In the genomic region with DNA sequence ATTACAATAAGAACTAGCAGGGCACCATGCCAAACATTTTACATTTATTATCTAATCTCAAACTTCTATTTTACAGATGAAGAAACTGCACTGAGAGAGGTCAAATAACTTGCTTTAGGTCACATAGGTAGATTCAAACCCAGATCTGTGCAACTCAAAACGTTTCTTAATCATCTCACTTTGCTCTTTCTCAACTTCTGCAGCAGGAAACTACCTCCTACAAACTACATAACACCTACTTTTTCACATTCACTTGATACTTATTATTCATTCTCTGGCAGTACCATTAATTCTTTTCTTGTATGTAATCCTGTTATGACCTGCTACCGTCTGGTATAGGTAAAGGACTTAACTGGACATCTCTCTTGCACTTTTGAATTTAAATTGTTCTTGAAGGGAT, we compare ENCODE assay signal across 20 cellular contexts. TPM values are rescaled to one million over a fixed set of nuclear protein-coding genes. Genes with fewer than 3 reads are reported as not detected.
DNase-seq lines count a peak whose midpoint lies in the region; ATAC-seq and TF ChIP-seq lines count a peak whose summit lies in the region.
"Had no signal": no experiment of that assay in that cellular context is flagged by ENCODE, and none has a peak within 500 bp of the region (broad histone marks: within the 10 kb centered on the region; RNA-seq: fewer than 3 reads in every experiment).

No MANE protein-coding gene starts in this region.

- POLR2A ChIA-PET in SK-N-SH (lab: Yijun Ruan, JAX): no interaction called here
- POLR2A ChIA-PET in PC-3 (lab: Charles Lee; ENCODE audit: unreplicated experiment): no interaction called here

- no peaks in the 10 kb centered on the region for H3K27me3 ChIP-seq in SK-N-SH (ENCODE audit: insufficient read depth)
- H3K27me3 ChIP-seq in PC-3 (ENCODE audit: low read length): no peaks in the 10 kb centered on the region
- no peaks in the 10 kb centered on the region for H3K27me3 ChIP-seq in osteoblast (ENCODE audit: insufficient read depth, low read length)

- intact Hi-C loops in PC-3 (cut with micrococcal nuclease): loop anchor here (5.0 kb wide), 2 partner anchors 71 to 256 kb away; a partner anchor contains a TSS

- peaks cover 2 to 9% of the 10 kb centered on the region in 2 experiments for H3K36me3 ChIP-seq in SK-N-SH (replicated peaks in 1 of 2; ENCODE audit: control insufficient read depth in 1 of 2, insufficient read depth in 2 of 2, low read length in 1 of 2)
- H3K36me3 ChIP-seq in PC-3 (ENCODE audit: low read depth, low read length): no peaks in the 10 kb centered on the region
- H3K36me3 ChIP-seq in osteoblast (ENCODE audit: insufficient read depth, low read length): peaks cover 33% of the 10 kb centered on the region

- H3K9ac ChIP-seq in SK-N-SH: peak overlapping the region; percentile 59; the same call in 1 of the 2 replicates
- H3K9ac ChIP-seq in PC-3 (ENCODE audit: low read length): no peak overlapping the region

- H3K4me1 ChIP-seq in SK-N-SH (ENCODE audit: control insufficient read depth in 1 of 2, insufficient read depth in 2 of 2, low read depth in 1 of 2, low read length in 1 of 2): peaks cover 16 to 64% of the 10 kb centered on the region in 2 experiments
- peaks cover 82% of the 10 kb centered on the region for H3K4me1 ChIP-seq in PC-3 (ENCODE audit: insufficient read depth, low read length)
- peaks cover 89% of the 10 kb centered on the region for H3K4me1 ChIP-seq in osteoblast (ENCODE audit: insufficient read depth, low read length)

- ATAC-seq in SK-N-SH treated with all-trans-retinoic acid at 6 μM for 48 hours (no peak), PC-3 (no peak), HG03280 (IDR thresholded peaks at IDR 0.05; ENCODE audit: unreplicated experiment) (no peak)

- no peak for DNase-seq in SK-N-SH
- DNase-seq in PC-3: no peak
- no peak for DNase-seq in epithelial cell of prostate (ENCODE audit: low read depth, low spot score)
- DNase-seq in osteoblast (ENCODE audit: insufficient read length, low spot score, missing footprints): no peak
- no peak for DNase-seq in NK-92 treated with Interleukin-12 subunit alpha and Interleukin-12 subunit beta, amount 100 ng/mL, for 24 hours (lab: John Stamatoyannopoulos, UW)
- no peak for DNase-seq in T1000 (lab: John Stamatoyannopoulos, UW)
- DNase-seq: EL, KBM-7, MM.1S, NCI-H1048, NCI-H1436 treated with DMSO at 0.1 percent for 48 hours, NCI-H1930, NCI-H2227 treated with DMSO at 0.1 percent for 48 hours, NCI-H510A treated with DMSO at 0.1 percent for 48 hours, NCI-H748 treated with DMSO at 0.1 percent for 48 hours, OCI-M1, SHP77 treated with DMSO at 0.1 percent for 48 hours had no signal

- H3F3A ChIP-seq in SK-N-SH (replicated peaks; ENCODE audit: insufficient read depth) (peaks cover 80% of the 10 kb centered on the region), PC-3 (ENCODE audit: low read length, unreplicated experiment) (peaks cover 7% of the 10 kb centered on the region)

- no peak for TF ChIP-seq RAD21 in SK-N-SH (IDR thresholded peaks at IDR 0.05; ENCODE audit: low read length)

- CTCF ChIA-PET in SK-N-SH (lab: Yijun Ruan, JAX): interaction anchor here (0.6 to 1.5 kb wide), 2 partner anchors 18 to 132 kb away, joined by 3 to 4 read pairs; no protein-coding TSS in a partner anchor
- CTCF ChIA-PET in PC-3 (lab: Charles Lee): no interaction called here

- H3K4me2 ChIP-seq in SK-N-SH: no peak overlapping the region
- H3K4me2 ChIP-seq in PC-3 (ENCODE audit: low read length): peak overlapping the region; percentile 24
- no peak overlapping the region for H3K4me2 ChIP-seq in osteoblast (ENCODE audit: insufficient read depth, low read length)

- no peak for TF ChIP-seq EP300 in SK-N-SH (IDR thresholded peaks at IDR 0.05; ENCODE audit: borderline replicate concordance in 1 of 2, low read depth in 1 of 2, low read length in 1 of 2)

- H3K4me3 ChIP-seq in SK-N-SH (ENCODE audit: low read depth in 2 of 2, low read length in 1 of 2): no peak overlapping the region
- no peak overlapping the region for H3K4me3 ChIP-seq in PC-3 (ENCODE audit: low read length)
- no peak overlapping the region for H3K4me3 ChIP-seq in osteoblast (ENCODE audit: insufficient read depth, low read length)

- no peaks in the 10 kb centered on the region for H4K20me1 ChIP-seq in SK-N-SH (ENCODE audit: insufficient read depth)
- H4K20me1 ChIP-seq in PC-3 (ENCODE audit: low read length): no peaks in the 10 kb centered on the region
- H4K20me1 ChIP-seq in osteoblast (ENCODE audit: insufficient read depth, low read length): no peaks in the 10 kb centered on the region

- H3K79me2 ChIP-seq in SK-N-SH (ENCODE audit: insufficient read depth) (peaks cover 70% of the 10 kb centered on the region), PC-3 (ENCODE audit: low read length) (peaks cover 36% of the 10 kb centered on the region), osteoblast (ENCODE audit: insufficient read depth, low read length) (peaks cover 38% of the 10 kb centered on the region)

- H3K9me2 ChIP-seq in SK-N-SH (no peaks in the 10 kb centered on the region), PC-3 (replicated peaks; ENCODE audit: low read length) (no peaks in the 10 kb centered on the region)

- BruUV-seq in PC-3 (replicated peaks; lab: Mats Ljungman, UMichigan): no TSS peak

- H3K27ac ChIP-seq in SK-N-SH (ENCODE audit: low read depth in 2 of 2, low read length in 1 of 2): peak overlapping the region; percentile 71 to 100
- H3K27ac ChIP-seq in PC-3 (ENCODE audit: low read length): peak overlapping the region; percentile 41
- peak overlapping the region; percentile 34 for H3K27ac ChIP-seq in epithelial cell of prostate
- H3K27ac ChIP-seq in osteoblast (ENCODE audit: low read depth, low read length): peak overlapping the region; percentile 53
- H3K27ac ChIP-seq: 22Rv1 had no signal

- H2AFZ ChIP-seq in SK-N-SH (ENCODE audit: low read depth) (no peak overlapping the region), PC-3 (ENCODE audit: low read length) (no peak overlapping the region), osteoblast (ENCODE audit: low read length) (no peak overlapping the region)

- H3K9me3 ChIP-seq in SK-N-SH (no peaks in the 10 kb centered on the region), PC-3 (ENCODE audit: low read length) (no peaks in the 10 kb centered on the region), osteoblast (ENCODE audit: low read depth, low read length) (no peaks in the 10 kb centered on the region)

- 43% methylated on average over 2 of the region's 2 CpGs for WGBS in SK-N-SH (ENCODE audit: low lambda C conversion rate)

- no peak for TF ChIP-seq CTCF in SK-N-SH (IDR thresholded peaks at IDR 0.05)
- TF ChIP-seq CTCF in PC-3 (conservative IDR thresholded peaks at IDR 0.05; ENCODE audit: low read depth, low read length): no peak
- no peak for TF ChIP-seq CTCF in osteoblast (IDR thresholded peaks at IDR 0.05; ENCODE audit: extremely low read depth, low read depth, low read length)

TF ChIP-seq in SK-N-SH, 30 proteins besides CTCF, POLR2A, EP300 and RAD21:
- TF ChIP-seq FOSL2 (IDR thresholded peaks at IDR 0.05; ENCODE audit: borderline replicate concordance, low read depth): no peak

TF ChIP-seq in SK-N-SH treated with all-trans-retinoic acid at 6 μM for 48 hours, 23 proteins besides CTCF, POLR2A, EP300 and RAD21:
- TF ChIP-seq ZFP30 (CRISPR knock-in tag; IDR thresholded peaks at IDR 0.05) (no peak), ISL1 (CRISPR knock-in tag; IDR thresholded peaks at IDR 0.05) (no peak), ZFP3 (CRISPR knock-in tag; IDR thresholded peaks at IDR 0.05) (no peak), ZNF8 (CRISPR knock-in tag; IDR thresholded peaks at IDR 0.05) (no peak), ESRRG (CRISPR knock-in tag; IDR thresholded peaks at IDR 0.05) (no peak), RARB (CRISPR knock-in tag; IDR thresholded peaks at IDR 0.05) (no peak)
- TF ChIP-seq, protein P1, sequence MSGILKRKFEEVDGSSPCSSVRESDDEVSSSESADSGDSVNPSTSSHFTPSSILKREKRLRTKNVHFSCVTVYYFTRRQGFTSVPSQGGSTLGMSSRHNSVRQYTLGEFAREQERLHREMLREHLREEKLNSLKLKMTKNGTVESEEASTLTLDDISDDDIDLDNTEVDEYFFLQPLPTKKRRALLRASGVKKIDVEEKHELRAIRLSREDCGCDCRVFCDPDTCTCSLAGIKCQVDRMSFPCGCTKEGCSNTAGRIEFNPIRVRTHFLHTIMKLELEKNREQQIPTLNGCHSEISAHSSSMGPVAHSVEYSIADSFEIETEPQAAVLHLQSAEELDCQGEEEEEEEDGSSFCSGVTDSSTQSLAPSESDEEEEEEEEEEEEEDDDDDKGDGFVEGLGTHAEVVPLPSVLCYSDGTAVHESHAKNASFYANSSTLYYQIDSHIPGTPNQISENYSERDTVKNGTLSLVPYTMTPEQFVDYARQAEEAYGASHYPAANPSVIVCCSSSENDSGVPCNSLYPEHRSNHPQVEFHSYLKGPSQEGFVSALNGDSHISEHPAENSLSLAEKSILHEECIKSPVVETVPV (CRISPR knock-in tag; IDR thresholded peaks at IDR 0.05): no peak
- TF ChIP-seq, protein P2, sequence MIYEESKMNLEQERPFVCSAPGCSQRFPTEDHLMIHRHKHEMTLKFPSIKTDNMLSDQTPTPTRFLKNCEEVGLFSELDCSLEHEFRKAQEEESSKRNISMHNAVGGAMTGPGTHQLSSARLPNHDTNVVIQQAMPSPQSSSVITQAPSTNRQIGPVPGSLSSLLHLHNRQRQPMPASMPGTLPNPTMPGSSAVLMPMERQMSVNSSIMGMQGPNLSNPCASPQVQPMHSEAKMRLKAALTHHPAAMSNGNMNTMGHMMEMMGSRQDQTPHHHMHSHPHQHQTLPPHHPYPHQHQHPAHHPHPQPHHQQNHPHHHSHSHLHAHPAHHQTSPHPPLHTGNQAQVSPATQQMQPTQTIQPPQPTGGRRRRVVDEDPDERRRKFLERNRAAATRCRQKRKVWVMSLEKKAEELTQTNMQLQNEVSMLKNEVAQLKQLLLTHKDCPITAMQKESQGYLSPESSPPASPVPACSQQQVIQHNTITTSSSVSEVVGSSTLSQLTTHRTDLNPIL (CRISPR knock-in tag; IDR thresholded peaks at IDR 0.05; ENCODE audit: low read depth): no peak

RNA-seq across cellular contexts. Expression of a gene that starts 49.9 kb away (rescaled TPM):
- polyA plus RNA-seq in SK-N-SH (2012; rRNA removed): 5.8 and 6.6 TPM in 2 replicates
- polyA plus RNA-seq in SK-N-SH (2012; cell fraction: cytosol; rRNA removed): 7.2 and 8.0 TPM in 2 replicates
- polyA plus RNA-seq in SK-N-SH (2012; cell fraction: nucleus; rRNA removed): 5.5 and 7.7 TPM in 2 replicates
- total RNA-seq in PC-3 (2014; rRNA removed) (28.1 and 29.9 TPM in 2 replicates), osteoblast (30.4 and 35.7 TPM in 2 replicates)

Comparison
In these comparisons a context has a peak if more than half of its experiments do, and no peak if none do; other contexts are left out.
1. H3K27ac ChIP-seq: peak in every context shown above with its lines; median percentile 86 in SK-N-SH; 53 in osteoblast; 41 in PC-3; 34 in epithelial cell of prostate.